In the genomic region with DNA sequence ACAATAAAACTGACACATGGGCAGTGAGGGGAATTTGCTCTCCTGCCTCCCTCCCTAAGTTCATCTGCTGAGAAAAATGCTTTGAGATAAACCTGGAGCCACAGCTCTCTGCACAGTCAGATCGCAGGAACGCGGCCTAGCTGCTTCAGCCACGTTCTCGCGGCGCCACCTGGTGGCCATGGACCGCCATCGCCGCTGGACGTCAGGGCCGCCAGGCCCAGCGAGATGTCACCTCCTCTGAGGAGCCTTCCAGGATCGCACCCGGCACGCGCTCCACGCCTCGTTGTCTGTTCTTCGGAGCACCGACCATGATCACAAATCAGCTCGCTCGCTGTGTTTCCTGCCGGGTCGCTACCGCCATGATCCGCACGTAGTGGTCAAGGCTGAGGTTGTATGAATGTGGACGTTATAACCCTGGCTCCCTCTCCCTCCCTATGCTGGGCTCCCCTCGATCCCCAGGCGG, we compare ENCODE assay signal across 8 cellular contexts. TPM values are rescaled to one million over a fixed set of nuclear protein-coding genes. Genes with fewer than 3 reads are reported as not detected.
DNase-seq lines count a peak whose midpoint lies in the region; ATAC-seq and TF ChIP-seq lines count a peak whose summit lies in the region.

No MANE protein-coding gene starts in this region.

- H4K20me1 ChIP-seq in SK-N-SH (ENCODE audit: insufficient read depth) (no peaks in the 10 kb centered on the region), smooth muscle cell (ENCODE audit: low read depth) (no peaks in the 10 kb centered on the region)

- H3K27ac ChIP-seq in SK-N-SH (ENCODE audit: low read depth in 2 of 2, low read length in 1 of 2) (no peak overlapping the region), right atrium auricular region (no peak overlapping the region), smooth muscle cell (ENCODE audit: low read depth) (no peak overlapping the region)

- TF ChIP-seq CTCF in SK-N-SH (IDR thresholded peaks at IDR 0.05), result peak; percentile 50
- peak; percentile 57 to 93 for TF ChIP-seq CTCF in right atrium auricular region (IDR thresholded peaks at IDR 0.05)
- TF ChIP-seq CTCF in smooth muscle cell (IDR thresholded peaks at IDR 0.05; ENCODE audit: borderline replicate concordance, insufficient read depth, poor library complexity, severe bottlenecking), result peak; percentile 25

- no peak overlapping the region; a peak in 1 of 4 replicates for H3K4me3 ChIP-seq in SK-N-SH (ENCODE audit: low read depth in 2 of 2, low read length in 1 of 2)
- no peak overlapping the region for H3K4me3 ChIP-seq in adipocyte (ENCODE audit: low read length)
- H3K4me3 ChIP-seq in right atrium auricular region, result no peak overlapping the region
- no peak overlapping the region for H3K4me3 ChIP-seq in smooth muscle cell

- POLR2A ChIA-PET in SK-N-SH (lab: Yijun Ruan, JAX), result no interaction called here

- no peaks in the 10 kb centered on the region for H3K36me3 ChIP-seq in SK-N-SH (replicated peaks in 1 of 2; ENCODE audit: control insufficient read depth in 1 of 2, insufficient read depth in 2 of 2, low read length in 1 of 2)
- no peaks in the 10 kb centered on the region for H3K36me3 ChIP-seq in adipocyte (ENCODE audit: control insufficient read depth, insufficient read depth, low read length, severe bottlenecking)
- H3K36me3 ChIP-seq in right atrium auricular region, result no peaks in the 10 kb centered on the region
- H3K36me3 ChIP-seq in smooth muscle cell (ENCODE audit: low read depth), result no peaks in the 10 kb centered on the region

- H2AFZ ChIP-seq in SK-N-SH (ENCODE audit: low read depth), result no peak overlapping the region
- H2AFZ ChIP-seq in smooth muscle cell (ENCODE audit: low read depth), result no peak overlapping the region

- H3K4me1 ChIP-seq in SK-N-SH (ENCODE audit: control insufficient read depth in 1 of 2, insufficient read depth in 2 of 2, low read depth in 1 of 2, low read length in 1 of 2), result peaks cover 0 to 4% of the 10 kb centered on the region in 2 experiments; a peak in 1 of 4 replicates
- H3K4me1 ChIP-seq in adipocyte (ENCODE audit: control insufficient read depth, insufficient read depth, low read length), result no peaks in the 10 kb centered on the region
- peaks cover 0 to 11% of the 10 kb centered on the region in 2 donors for H3K4me1 ChIP-seq in right atrium auricular region
- no peaks in the 10 kb centered on the region for H3K4me1 ChIP-seq in smooth muscle cell (ENCODE audit: low read depth)

- peak; percentile 7 for DNase-seq in NK-92 treated with Interleukin-12 subunit alpha and Interleukin-12 subunit beta, amount 100 ng/mL, for 24 hours (lab: John Stamatoyannopoulos, UW)
- no peak for DNase-seq in NK-92 (lab: John Stamatoyannopoulos, UW; ENCODE audit: unreplicated experiment)
- DNase-seq in SK-N-SH, result peak; percentile 87
- DNase-seq in adipocyte (ENCODE audit: low read depth), result peak; percentile 76
- DNase-seq in right atrium auricular region (ENCODE audit: low spot score), result peak; percentile 59
- DNase-seq in smooth muscle cell (lab: John Stamatoyannopoulos, UW; ENCODE audit: unreplicated experiment), result no peak
- DNase-seq in NCI-H345 treated with DMSO at 0.1 percent for 48 hours (lab: John Stamatoyannopoulos, UW; ENCODE audit: unreplicated experiment), result no peak

- no peaks in the 10 kb centered on the region for H3F3A ChIP-seq in SK-N-SH (replicated peaks; ENCODE audit: insufficient read depth)
- no peaks in the 10 kb centered on the region for H3F3A ChIP-seq in smooth muscle cell (ENCODE audit: low read depth)

- TF ChIP-seq EP300 in SK-N-SH (IDR thresholded peaks at IDR 0.05; ENCODE audit: borderline replicate concordance in 1 of 2, low read depth in 1 of 2, low read length in 1 of 2), result no peak

- CTCF ChIA-PET in SK-N-SH (lab: Yijun Ruan, JAX), result interaction anchor here (0.6 to 2.6 kb wide), 39 partner anchors 8 to 1056 kb away, joined by 3 to 22 read pairs (median 4); a partner anchor contains a TSS

- H3K9me3 ChIP-seq in SK-N-SH (no peaks in the 10 kb centered on the region), adipocyte (ENCODE audit: control insufficient read depth, low read length) (no peaks in the 10 kb centered on the region), right atrium auricular region (no peaks in the 10 kb centered on the region), smooth muscle cell (replicated peaks; ENCODE audit: low read depth) (no peaks in the 10 kb centered on the region)

- no peak for ATAC-seq in HG02852 (IDR thresholded peaks at IDR 0.05; ENCODE audit: unreplicated experiment)

- peak; percentile 80 for TF ChIP-seq RAD21 in SK-N-SH (IDR thresholded peaks at IDR 0.05; ENCODE audit: low read length)

- no peak overlapping the region for H3K4me2 ChIP-seq in SK-N-SH
- no peak overlapping the region for H3K4me2 ChIP-seq in smooth muscle cell

- H3K9me2 ChIP-seq in SK-N-SH, result no peaks in the 10 kb centered on the region

- H3K79me2 ChIP-seq in SK-N-SH (ENCODE audit: insufficient read depth) (no peaks in the 10 kb centered on the region), smooth muscle cell (ENCODE audit: low read depth) (no peaks in the 10 kb centered on the region)

- H3K9ac ChIP-seq in SK-N-SH (no peak overlapping the region), adipocyte (ENCODE audit: low read length) (no peak overlapping the region), smooth muscle cell (ENCODE audit: low read depth) (no peak overlapping the region)

- 18% methylated on average over 8 of the region's 31 CpGs for WGBS in SK-N-SH (ENCODE audit: low lambda C conversion rate)
- WGBS in smooth muscle cell (ENCODE audit: low lambda C conversion rate), result 37% methylated on average over 31 of the region's 31 CpGs

- no peaks in the 10 kb centered on the region for H3K27me3 ChIP-seq in SK-N-SH (ENCODE audit: insufficient read depth)
- H3K27me3 ChIP-seq in adipocyte (replicated peaks; ENCODE audit: control insufficient read depth, insufficient read depth, low read length), result peaks cover 3% of the 10 kb centered on the region
- H3K27me3 ChIP-seq in right atrium auricular region, result no peaks in the 10 kb centered on the region
- H3K27me3 ChIP-seq in smooth muscle cell (ENCODE audit: low read depth), result no peaks in the 10 kb centered on the region

TF ChIP-seq in SK-N-SH, 30 proteins besides CTCF, POLR2A, EP300 and RAD21:
- TF ChIP-seq SMC3 (IDR thresholded peaks at IDR 0.05; ENCODE audit: low read depth, low read length) (peak; percentile 62), EZH2phosphoT487 (IDR thresholded peaks at IDR 0.05; ENCODE audit: borderline replicate concordance, low read depth) (no peak)

RNA-seq across cellular contexts. Expression of a gene that starts 20.6 kb away (rescaled TPM):
- polyA plus RNA-seq in SK-N-SH (2012; rRNA removed) (not detected in 2 replicates), smooth muscle cell (not detected in 2 replicates)
- not detected in 2 replicates for polyA plus RNA-seq in SK-N-SH (2012; cell fraction: cytosol; rRNA removed)
- not detected in 2 replicates for polyA plus RNA-seq in SK-N-SH (2012; cell fraction: nucleus; rRNA removed)
- total RNA-seq in right atrium auricular region (not detected), smooth muscle cell (not detected in 2 replicates)

RNA-seq across cellular contexts. Expression of a gene that starts 45.8 kb away (rescaled TPM):
- polyA plus RNA-seq in SK-N-SH (2012; rRNA removed) (not detected in 2 replicates), smooth muscle cell (not detected in 2 replicates)
- not detected in 2 replicates for polyA plus RNA-seq in SK-N-SH (2012; cell fraction: cytosol; rRNA removed)
- polyA plus RNA-seq in SK-N-SH (2012; cell fraction: nucleus; rRNA removed), result not detected in 2 replicates
- total RNA-seq in right atrium auricular region (not detected), smooth muscle cell (not detected in 2 replicates)

Comparison
In these comparisons a context has a peak if more than half of its experiments do, and no peak if none do; other contexts are left out.
1. DNase-seq: peak in NK-92 treated with Interleukin-12 subunit alpha and Interleukin-12 subunit beta, amount 100 ng/mL, for 24 hours (single experiment), SK-N-SH (single experiment), adipocyte (single experiment) and right atrium auricular region (single experiment); none in NK-92 (single experiment), smooth muscle cell (single experiment) and NCI-H345 treated with DMSO at 0.1 percent for 48 hours (single experiment).
2. CTCF ChIP-seq: peak in every context shown above with its lines; median percentile 75 in right atrium auricular region; 50 in SK-N-SH; 25 in smooth muscle cell.